In the genomic region with DNA sequence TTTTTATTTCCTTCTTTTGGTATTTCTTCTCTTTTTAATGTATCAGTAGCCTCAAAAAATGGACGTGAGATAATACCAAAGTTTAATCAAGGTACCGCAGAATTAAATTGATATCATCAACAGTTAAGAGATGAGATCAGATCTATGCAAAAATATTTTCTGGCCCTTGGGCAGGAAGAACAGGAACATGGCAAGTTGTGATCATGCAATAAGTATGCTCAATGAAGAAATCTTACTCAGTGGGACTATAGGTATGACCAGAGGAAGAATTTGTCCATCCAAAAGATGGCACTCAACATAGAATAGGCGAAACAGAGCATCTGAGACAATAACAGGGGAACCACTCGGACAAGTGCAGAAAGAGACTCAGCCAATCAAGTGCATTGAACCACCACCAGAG, we compare ENCODE assay signal across 23 cellular contexts. TPM values are rescaled to one million over a fixed set of nuclear protein-coding genes. Genes with fewer than 3 reads are reported as not detected.
"Had no signal": no experiment of that assay in that cellular context is flagged by ENCODE, and none has a peak within 500 bp of the region (broad histone marks: within the 10 kb centered on the region; RNA-seq: fewer than 3 reads in every experiment).

No MANE protein-coding gene starts in this region.

- DNase-seq: activated CD4-positive, alpha-beta T cell treated with anti-CD3 and anti-CD28 coated beads for 4 hours; activated CD8-positive, alpha-beta memory T cell treated with anti-CD3 and anti-CD28 coated beads, Interleukin-2, amount 50 U/mL, for 4 hours; activated CD8-positive, alpha-beta T cell treated with anti-CD3 and anti-CD28 coated beads for 36 hours; activated naive CD4-positive, alpha-beta T cell treated with anti-CD3 and anti-CD28 coated beads, Interleukin-2, amount 50 U/mL, for 16 hours; activated naive CD8-positive, alpha-beta T cell treated with anti-CD3 and anti-CD28 coated beads, Interleukin-2, amount 50 U/mL, for 24 hours; activated T-cell treated with anti-CD3 and anti-CD28 coated beads, Interleukin-2, amount 50 U/mL, for 72 hours; amniotic stem cell; KG1; NCI-H1048; NCI-H1694; NCI-H2029; NCI-H2107; NCI-H2171 treated with DMSO at 0.1 percent for 48 hours; NCI-H345; NCI-H69; Right ventricle myocardium superior; SK-N-SH; T-helper 1 cell had no signal

- H3K4me3 ChIP-seq: ascending aorta, body of pancreas, SJCRH30 had no signal

- H3K4me1 ChIP-seq: ascending aorta, body of pancreas had no signal

- H3K9ac ChIP-seq: SK-N-SH had no signal

- H3K27me3 ChIP-seq: ascending aorta, body of pancreas, SJCRH30 had no signal

- H3K36me3 ChIP-seq: ascending aorta, SJCRH30 had no signal

- H3K27ac ChIP-seq: ascending aorta, body of pancreas, SJCRH30, VCaP had no signal

- ATAC-seq: activated CD4-positive, CD25-positive, alpha-beta regulatory T cell treated with anti-CD3 and anti-CD28 coated beads, Interleukin-2, amount 50 U/mL, for 24 hours; activated CD8-positive, alpha-beta T cell treated with anti-CD3 and anti-CD28 coated beads for 36 hours; activated naive CD8-positive, alpha-beta T cell treated with anti-CD3 and anti-CD28 coated beads, Interleukin-2, amount 50 U/mL, for 24 hours; activated T-cell treated with anti-CD3 and anti-CD28 coated beads, Interleukin-2, amount 50 U/mL, for 72 hours; body of pancreas had no signal

- H3K9me3 ChIP-seq: ascending aorta, body of pancreas, SJCRH30, SK-N-SH had no signal

RNA-seq across cellular contexts. Expression of a gene that starts 0.9 kb away (rescaled TPM):
- total RNA-seq: activated CD8-positive, alpha-beta T cell treated with anti-CD3 and anti-CD28 coated beads for 36 hours; activated T-cell treated with anti-CD3 and anti-CD28 coated beads, Interleukin-2, amount 50 U/mL, for 72 hours; ascending aorta; body of pancreas; SJCRH30 had no signal
